Comparison of ENCODE assay signal across 8 cellular contexts in the genomic region with DNA sequence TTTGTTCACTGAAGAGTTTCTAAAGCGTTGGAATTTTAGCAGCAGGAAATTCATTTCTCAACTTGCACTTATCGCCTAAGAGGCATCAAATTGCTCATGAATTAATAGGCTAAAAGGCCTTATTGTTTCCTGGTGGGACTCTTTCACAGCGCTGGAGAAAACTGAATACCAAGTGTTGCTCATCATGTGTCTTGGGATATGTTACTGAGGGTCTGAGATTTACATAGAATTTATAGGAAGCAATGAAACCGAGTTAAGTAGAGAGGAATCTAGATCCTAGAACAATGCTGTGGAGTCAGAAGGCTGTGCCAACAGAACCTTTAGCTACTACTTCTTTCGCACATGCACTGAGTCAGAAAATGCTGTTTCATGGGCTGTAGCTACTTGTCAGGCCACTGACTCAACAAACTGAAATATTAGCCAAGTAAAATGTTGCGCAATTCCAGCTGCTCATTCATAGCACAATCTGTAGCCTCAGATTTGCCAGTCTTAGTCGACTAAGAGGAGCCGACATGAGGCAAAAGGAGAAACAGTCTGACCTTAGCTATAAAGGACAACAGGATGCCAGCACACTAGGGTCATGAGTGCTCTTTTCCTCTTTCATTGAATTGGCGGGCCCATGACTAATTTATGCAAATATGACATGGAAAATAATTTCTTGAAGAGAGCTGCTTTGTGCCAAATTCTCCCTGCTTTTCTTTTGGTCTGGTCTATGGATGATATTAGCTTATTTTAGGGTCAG. TPM values are rescaled to one million over a fixed set of nuclear protein-coding genes. Genes with fewer than 3 reads are reported as not detected.
DNase-seq lines count a peak whose midpoint lies in the region; ATAC-seq and TF ChIP-seq lines count a peak whose summit lies in the region.

No MANE protein-coding gene starts in this region.

- H3K9ac ChIP-seq in HCT116 (ENCODE audit: low read length), result no peak overlapping the region

- H3K9me3 ChIP-seq in HCT116 (ENCODE audit: control insufficient read depth in 1 of 2, insufficient read depth in 1 of 2, low read depth in 1 of 2, low read length in 2 of 2), result no peaks in the 10 kb centered on the region
- H3K9me3 ChIP-seq in naive thymus-derived CD4-positive, alpha-beta T cell (ENCODE audit: control insufficient read depth in 2 of 3, low read length in 3 of 3), result no peaks in the 10 kb centered on the region

- H3K4me3 ChIP-seq in HCT116 (replicated peaks in 1 of 2; ENCODE audit: low read depth in 1 of 2, low read length in 2 of 2), result no peak overlapping the region
- no peak overlapping the region for H3K4me3 ChIP-seq in naive thymus-derived CD4-positive, alpha-beta T cell (ENCODE audit: low read length)

- no TSS peak for BruUV-seq in HCT116 (replicated peaks; lab: Mats Ljungman, UMichigan)

- no peaks in the 10 kb centered on the region for H3K79me2 ChIP-seq in HCT116 (ENCODE audit: insufficient read depth, low read length)

- RAD21 ChIA-PET in HCT116 (lab: Charles Lee; ENCODE audit: low non-redundant PET in 1 of 2, low total read pairs in 2 of 2, uncharacterized antibody in 2 of 2, unreplicated experiment in 2 of 2), result interaction anchor here in 1 of 2 experiments (0.6 kb wide), 1 partner anchor 101 kb away, joined by 4 read pairs; no protein-coding TSS in a partner anchor

- no peak overlapping the region for H3K27ac ChIP-seq in HCT116 (ENCODE audit: low read depth, low read length)
- peak overlapping the region; percentile 97 for H3K27ac ChIP-seq in epithelial cell of prostate
- no peak overlapping the region for H3K27ac ChIP-seq in naive thymus-derived CD4-positive, alpha-beta T cell (ENCODE audit: low read depth, low read length)

- H4K20me1 ChIP-seq in HCT116 (ENCODE audit: insufficient read depth), result no peaks in the 10 kb centered on the region

- peaks cover 14 to 41% of the 10 kb centered on the region in 2 experiments for H3K4me1 ChIP-seq in HCT116 (ENCODE audit: control insufficient read depth in 1 of 2, insufficient read depth in 2 of 2, low read length in 2 of 2)
- H3K4me1 ChIP-seq in naive thymus-derived CD4-positive, alpha-beta T cell (ENCODE audit: control insufficient read depth in 2 of 2, insufficient read depth in 2 of 2, low read length in 2 of 2), result no peaks in the 10 kb centered on the region

- H3K9me2 ChIP-seq in HCT116 (ENCODE audit: insufficient read depth), result no peaks in the 10 kb centered on the region

- no peak for TF ChIP-seq POLR2A in HCT116 (IDR thresholded peaks at IDR 0.05; ENCODE audit: borderline replicate concordance, extremely low read depth, insufficient read depth, insufficient read length)

- intact Hi-C loops in HCT116 (cut with micrococcal nuclease), result no loop called here
- intact Hi-C loops in naive thymus-derived CD4-positive, alpha-beta T cell (cut with micrococcal nuclease), result no loop called here

- TF ChIP-seq CTCF in HCT116 (IDR thresholded peaks at IDR 0.05 in 2 of 3, conservative IDR thresholded peaks at IDR 0.05 in 1 of 3; ENCODE audit: borderline replicate concordance in 1 of 3, insufficient read depth in 1 of 3, low read depth in 2 of 3, low read length in 2 of 3), result no peak

- H3K36me3 Mint-ChIP-seq in naive thymus-derived CD4-positive, alpha-beta T cell, result peaks cover 0 to 1% (median 0%) of the 10 kb centered on the region in 5 donors

- peaks cover 0 to 8% (median under 1%) of the 10 kb centered on the region in 5 donors for H3K27me3 Mint-ChIP-seq in naive thymus-derived CD4-positive, alpha-beta T cell

- no peak overlapping the region for H3K4me3 Mint-ChIP-seq in naive thymus-derived CD4-positive, alpha-beta T cell

- no peaks in the 10 kb centered on the region for H3K36me3 ChIP-seq in HCT116 (ENCODE audit: control insufficient read depth in 1 of 2, insufficient read depth in 2 of 2, low read length in 2 of 2)
- no peaks in the 10 kb centered on the region for H3K36me3 ChIP-seq in naive thymus-derived CD4-positive, alpha-beta T cell (ENCODE audit: control insufficient read depth in 2 of 3, insufficient read depth in 3 of 3, low read length in 3 of 3)

- peaks cover 0 to 4% (median 0%) of the 10 kb centered on the region in 11 donors for H3K9me3 Mint-ChIP-seq in naive thymus-derived CD4-positive, alpha-beta T cell

- ATAC-seq in HCT116 (peak; percentile 70), HG03280 (IDR thresholded peaks at IDR 0.05; ENCODE audit: unreplicated experiment) (no peak), GM21381 (IDR thresholded peaks at IDR 0.05; ENCODE audit: unreplicated experiment) (no peak)
- peak; percentile 89 for ATAC-seq in naive thymus-derived CD4-positive, alpha-beta T cell

- POLR2A ChIA-PET in HCT116 (lab: Charles Lee), result interaction anchor here (0.7 to 1.4 kb wide), 6 partner anchors 10 to 404 kb away, joined by 3 to 4 read pairs (median 3); partner anchors contain the start of gene CXCL8
- POLR2A ChIA-PET in naive thymus-derived CD4-positive, alpha-beta T cell (lab: Charles Lee), result no interaction called here

- TF ChIP-seq RAD21 in HCT116 (IDR thresholded peaks at IDR 0.05; ENCODE audit: low read depth), result peak; percentile 31; the same call in 1 of the 2 replicates

- DNase-seq in A172 (ENCODE audit: low spot score) (peak; percentile 90), HCT116 (ENCODE audit: low read depth, low spot score) (peak; percentile 82), epithelial cell of prostate (ENCODE audit: low read depth, low spot score) (peak; percentile 99), NCI-H1105 (lab: John Stamatoyannopoulos, UW) (no peak)
- no peak for DNase-seq in naive thymus-derived CD4-positive, alpha-beta T cell

- H2AFZ ChIP-seq in HCT116 (ENCODE audit: low read depth, low read length, poor library complexity, severe bottlenecking), result peak overlapping the region; percentile 55

- no peak overlapping the region for H3K27ac Mint-ChIP-seq in naive thymus-derived CD4-positive, alpha-beta T cell

- H3K27me3 ChIP-seq in HCT116 (ENCODE audit: insufficient read depth, low read length), result no peaks in the 10 kb centered on the region
- no peaks in the 10 kb centered on the region for H3K27me3 ChIP-seq in naive thymus-derived CD4-positive, alpha-beta T cell (ENCODE audit: control insufficient read depth in 2 of 2, insufficient read depth in 2 of 2, low read length in 2 of 2)

- H3K4me1 Mint-ChIP-seq in naive thymus-derived CD4-positive, alpha-beta T cell, result peaks cover 0 to 14% (median 0%) of the 10 kb centered on the region in 7 donors

- peak overlapping the region; percentile 49 for H3K4me2 ChIP-seq in HCT116 (ENCODE audit: low read length)

- CTCF ChIA-PET in HCT116 (lab: Charles Lee), result interaction anchor here (0.8 to 2.3 kb wide), 2 partner anchors 26 to 430 kb away, joined by 3 to 6 read pairs; no protein-coding TSS in a partner anchor
- CTCF ChIA-PET in naive thymus-derived CD4-positive, alpha-beta T cell (lab: Charles Lee), result no interaction called here

TF ChIP-seq in HCT116, 20 proteins besides CTCF, POLR2A, EP300 and RAD21 (continues in another document):
- TF ChIP-seq, protein P1, sequence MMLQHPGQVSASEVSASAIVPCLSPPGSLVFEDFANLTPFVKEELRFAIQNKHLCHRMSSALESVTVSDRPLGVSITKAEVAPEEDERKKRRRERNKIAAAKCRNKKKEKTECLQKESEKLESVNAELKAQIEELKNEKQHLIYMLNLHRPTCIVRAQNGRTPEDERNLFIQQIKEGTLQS (IDR thresholded peaks at IDR 0.05), result no peak
- no peak for TF ChIP-seq EGR1 (IDR thresholded peaks at IDR 0.05; ENCODE audit: low read depth)
- peak; percentile 92 for TF ChIP-seq MAX (IDR thresholded peaks at IDR 0.05)
- TF ChIP-seq TCF7L2 (IDR thresholded peaks at IDR 0.05; ENCODE audit: borderline replicate concordance, extremely low read depth, insufficient read depth, insufficient read length), result peak; percentile 64
- peak; percentile 89 for TF ChIP-seq SP1 (IDR thresholded peaks at IDR 0.05; ENCODE audit: low read depth)
- peak; percentile 100 for TF ChIP-seq CEBPB (IDR thresholded peaks at IDR 0.05; ENCODE audit: low read depth)
- TF ChIP-seq SIN3A (IDR thresholded peaks at IDR 0.05; ENCODE audit: low read depth), result peak; percentile 69; the same call in 1 of the 2 replicates

TF ChIP-seq in PFSK-1, 5 proteins besides CTCF, POLR2A, EP300 and RAD21 (continues in another document):
- no peak for TF ChIP-seq TAF1 (IDR thresholded peaks at IDR 0.05; ENCODE audit: borderline replicate concordance, insufficient read depth, low read length)
- TF ChIP-seq REST (IDR thresholded peaks at IDR 0.05; ENCODE audit: insufficient read depth in 1 of 2, low read depth in 2 of 2, low read length in 2 of 2), result 0 out of 4 replicates have a peak, but pooled peaks of 1 of the 2 experiments have one; percentile 26
- TF ChIP-seq SIN3A (IDR thresholded peaks at IDR 0.05; ENCODE audit: borderline replicate concordance, insufficient read depth, low read length), result peak; percentile 83; the same call in 1 of the 2 replicates
- peak; percentile 13 for TF ChIP-seq FOXP2 (optimal IDR thresholded peaks at IDR 0.05; ENCODE audit: borderline replicate concordance, extremely low read depth, extremely low read length, insufficient read depth)

RNA-seq across cellular contexts. Expression of gene CXCL8, which starts 35.9 kb away (rescaled TPM):
- total RNA-seq in A172 (2014; rRNA removed; shearing (Covaris generic)), result 0.09 TPM in 1 of 2 replicates, not detected in the other
- total RNA-seq in HCT116 (2021; ENCODE audit: unreplicated experiment), result 1.8 TPM
- 2.3 and 2.5 TPM in 2 replicates for polyA plus RNA-seq in HCT116 (2012)
- 0.33 TPM for polyA plus RNA-seq in PFSK-1 (2012; ENCODE audit: insufficient read length, low read depth)
- total RNA-seq in naive thymus-derived CD4-positive, alpha-beta T cell, result 100 to 1,000 TPM in 2 of 5 experiments, 1 to 10 TPM in 3; 1.8 to 501 (median 4.4) TPM
- polyA plus RNA-seq in naive thymus-derived CD4-positive, alpha-beta T cell, result under 1 TPM in 1 of 2 donors, not detected in 1; 0.20 TPM

Comparison
In these comparisons a context has a peak if more than half of its experiments do, and no peak if none do; other contexts are left out.
1. DNase-seq: peak in A172 (single experiment), HCT116 (single experiment) and epithelial cell of prostate (single experiment); none in naive thymus-derived CD4-positive, alpha-beta T cell (0 of 9) and NCI-H1105 (single experiment).
2. ATAC-seq: peak in HCT116 (single experiment) and naive thymus-derived CD4-positive, alpha-beta T cell (single experiment); none in HG03280 (single experiment) and GM21381 (single experiment).